ENCODE assay signal across 27 cellular contexts in the genomic region with DNA sequence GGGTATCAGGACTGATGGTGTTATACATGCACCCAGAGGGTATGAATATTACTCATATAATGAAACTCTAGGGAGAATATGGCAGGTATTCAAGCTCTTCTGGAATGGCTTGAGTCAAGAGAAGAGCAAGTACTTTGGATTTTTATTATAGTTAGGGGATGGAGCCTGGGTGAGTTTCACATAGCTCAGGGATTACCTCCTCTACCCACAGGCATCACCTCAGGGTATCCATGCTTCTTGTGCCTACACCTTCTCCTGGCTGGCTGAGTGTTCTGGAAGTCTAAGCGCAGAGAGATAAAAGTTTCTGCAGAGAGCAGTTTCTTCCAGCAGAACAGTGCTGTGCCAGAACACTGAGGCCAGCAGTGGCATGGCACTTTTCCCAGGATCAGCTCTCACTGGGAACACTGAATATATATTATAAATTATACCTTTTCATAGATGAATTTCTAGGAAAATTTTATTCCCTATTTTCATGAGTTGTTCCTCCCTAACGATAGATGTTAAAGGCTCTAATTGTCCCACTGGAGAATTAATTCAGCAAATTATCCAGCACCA.
A peak's percentile ranks its signal among the peaks of the same experiment; 100 is the strongest.
DNase-seq lines count a peak whose midpoint lies in the region; ATAC-seq, FAIRE-seq and TF ChIP-seq lines count a peak whose summit lies in the region.
"Had no signal": no experiment of that assay in that cellular context is flagged by ENCODE, and none has a peak within 500 bp of the region (broad histone marks: within the 10 kb centered on the region; RNA-seq: fewer than 3 reads in every experiment).

No MANE protein-coding gene starts in this region.

- H3K27ac Mint-ChIP-seq in astrocyte (ENCODE audit: unreplicated experiment) (no peak overlapping the region), memory B cell (peak overlapping the region; percentile 31)
- H3K27ac Mint-ChIP-seq: activated naive CD8-positive, alpha-beta T cell treated with anti-CD3 and anti-CD28 coated beads, Interleukin-2, amount 10 ng/mL, durations not matched to agents 7 days and 5 days; brain; neural progenitor cell; stimulated activated effector memory CD8-positive, alpha-beta T cell treated with anti-CD3 and anti-CD28 coated beads, Interleukin-12 subunit alpha, Interleukin-12 subunit beta, amount 100 ng/mL, for 72 hours had no signal

- H3K27ac ChIP-seq in astrocyte (ENCODE audit: low read depth, low read length) (no peak overlapping the region), kidney (ENCODE audit: low read depth in 2 of 2, low read length in 2 of 2) (no peak overlapping the region)
- H3K27ac ChIP-seq: HL-60, neural progenitor cell, upper lobe of right lung had no signal

- H3K9ac ChIP-seq in astrocyte (ENCODE audit: low read length) (no peak overlapping the region), kidney (ENCODE audit: low read length in 2 of 2) (no peak overlapping the region)
- H3K9ac ChIP-seq: neural progenitor cell had no signal

- H3K27me3 ChIP-seq in astrocyte (ENCODE audit: insufficient read depth, low read length) (no peaks in the 10 kb centered on the region), H7 (ENCODE audit: control insufficient read depth, insufficient read depth, low read length) (no peaks in the 10 kb centered on the region)
- H3K27me3 ChIP-seq: neural progenitor cell, upper lobe of right lung had no signal

- no peak overlapping the region for H3K4me3 Mint-ChIP-seq in astrocyte (ENCODE audit: unreplicated experiment)
- no peak overlapping the region for H3K4me3 Mint-ChIP-seq in memory B cell
- H3K4me3 Mint-ChIP-seq: activated naive CD8-positive, alpha-beta T cell treated with anti-CD3 and anti-CD28 coated beads, Interleukin-2, amount 10 ng/mL, durations not matched to agents 7 days and 5 days; brain; neural progenitor cell; stimulated activated effector memory CD8-positive, alpha-beta T cell treated with anti-CD3 and anti-CD28 coated beads, Interleukin-12 subunit alpha, Interleukin-12 subunit beta, amount 100 ng/mL, for 72 hours had no signal

- H4K20me1 ChIP-seq in astrocyte (ENCODE audit: insufficient read depth, low read length): no peaks in the 10 kb centered on the region

- no peak overlapping the region for H3K4me2 ChIP-seq in astrocyte (ENCODE audit: low read length)
- H3K4me2 ChIP-seq: neural progenitor cell had no signal

- DNase-seq in EH (ENCODE audit: low read depth) (peak; percentile 81), M059J (ENCODE audit: low read depth) (peak; percentile 95), astrocyte (ENCODE audit: low read depth) (peak; percentile 63), memory B cell (ENCODE audit: low spot score in 2 of 2) (no peak), kidney (no peak), H7 (no peak)
- no peak for DNase-seq in stimulated activated CD4-positive, alpha-beta T cell treated with anti-CD3 and anti-CD28 coated beads, Interleukin-15, amount 100 ng/mL, for 24 hours
- DNase-seq: activated CD4-positive, alpha-beta T cell treated with anti-CD3 and anti-CD28 coated beads for 4 hours; activated CD8-positive, alpha-beta memory T cell treated with anti-CD3 and anti-CD28 coated beads for 24 hours; activated effector memory CD4-positive, alpha-beta T cell treated with anti-CD3 and anti-CD28 coated beads, Interleukin-2, amount 50 U/mL, for 16 hours; activated naive CD8-positive, alpha-beta T cell treated with anti-CD3 and anti-CD28 coated beads, Interleukin-2, amount 10 ng/mL, durations not matched to agents 7 days and 5 days; activated T-cell treated with anti-CD3 and anti-CD28 coated beads, Interleukin-2, amount 50 U/mL, for 1 hour; head of caudate nucleus; NCI-H1092; NCI-H1694 treated with DMSO at 0.1 percent for 48 hours; NCI-H510A; right cardiac atrium; stimulated activated CD4-positive, alpha-beta T cell treated with anti-CD3 and anti-CD28 coated beads, Interleukin-4, amount 100 ng/mL, for 1 hour; substantia nigra; upper lobe of right lung had no signal

- FAIRE-seq in astrocyte (lab: Jason Lieb, UNC) (peak; percentile 39), kidney (lab: Jason Lieb, UNC) (no peak)
- FAIRE-seq: GM19239 had no signal

- no peak overlapping the region for H2AFZ ChIP-seq in astrocyte (ENCODE audit: low read depth, low read length)
- H2AFZ ChIP-seq: neural progenitor cell had no signal

- H3K36me3 ChIP-seq in astrocyte (ENCODE audit: insufficient read depth, low read length) (no peaks in the 10 kb centered on the region), kidney (ENCODE audit: control insufficient read depth in 1 of 2, insufficient read depth in 2 of 2, low read length in 2 of 2) (no peaks in the 10 kb centered on the region), H7 (replicated peaks; ENCODE audit: control insufficient read depth, insufficient read depth, low read length) (no peaks in the 10 kb centered on the region)
- H3K36me3 ChIP-seq: neural progenitor cell, upper lobe of right lung had no signal

- TF ChIP-seq CTCF in astrocyte (IDR thresholded peaks at IDR 0.05; ENCODE audit: insufficient read depth, low read depth, low read length) (no peak), kidney (IDR thresholded peaks at IDR 0.05; ENCODE audit: borderline replicate concordance, extremely low read depth, insufficient read depth) (no peak)

- ATAC-seq in memory B cell (ENCODE audit: low read depth) (no peak), HG03457 (IDR thresholded peaks at IDR 0.05; ENCODE audit: unreplicated experiment) (no peak)
- ATAC-seq: HCT116; right cardiac atrium; stimulated activated effector memory CD8-positive, alpha-beta T cell treated with anti-CD3 and anti-CD28 coated beads, Interleukin-12 subunit alpha, Interleukin-12 subunit beta, amount 100 ng/mL, for 72 hours; upper lobe of right lung had no signal

- H3K36me3 Mint-ChIP-seq in astrocyte (ENCODE audit: low read depth, unreplicated experiment) (no peaks in the 10 kb centered on the region), memory B cell (no peaks in the 10 kb centered on the region)
- H3K36me3 Mint-ChIP-seq: activated naive CD8-positive, alpha-beta T cell treated with anti-CD3 and anti-CD28 coated beads, Interleukin-2, amount 10 ng/mL, durations not matched to agents 7 days and 5 days; brain; neural progenitor cell; stimulated activated effector memory CD8-positive, alpha-beta T cell treated with anti-CD3 and anti-CD28 coated beads, Interleukin-12 subunit alpha, Interleukin-12 subunit beta, amount 100 ng/mL, for 72 hours had no signal

- H3K27me3 Mint-ChIP-seq in astrocyte (ENCODE audit: low read depth, unreplicated experiment): no peaks in the 10 kb centered on the region
- H3K27me3 Mint-ChIP-seq in memory B cell: peaks cover 9% of the 10 kb centered on the region
- H3K27me3 Mint-ChIP-seq: brain had no signal

- H3K4me3 ChIP-seq in astrocyte (ENCODE audit: insufficient read depth, low read depth, low read length) (no peak overlapping the region), kidney (ENCODE audit: low read length in 2 of 2) (no peak overlapping the region), H7 (ENCODE audit: insufficient read depth, low read depth, low read length) (no peak overlapping the region)
- H3K4me3 ChIP-seq: neural progenitor cell, upper lobe of right lung had no signal

- H3K4me1 Mint-ChIP-seq in astrocyte (ENCODE audit: low read depth, unreplicated experiment) (peaks cover 15% of the 10 kb centered on the region), memory B cell (peaks cover 8% of the 10 kb centered on the region)
- H3K4me1 Mint-ChIP-seq: activated naive CD8-positive, alpha-beta T cell treated with anti-CD3 and anti-CD28 coated beads, Interleukin-2, amount 10 ng/mL, durations not matched to agents 7 days and 5 days; stimulated activated effector memory CD8-positive, alpha-beta T cell treated with anti-CD3 and anti-CD28 coated beads, Interleukin-12 subunit alpha, Interleukin-12 subunit beta, amount 100 ng/mL, for 72 hours had no signal

- peaks cover 3% of the 10 kb centered on the region for H3K9me3 Mint-ChIP-seq in astrocyte (ENCODE audit: unreplicated experiment)
- no peaks in the 10 kb centered on the region for H3K9me3 Mint-ChIP-seq in memory B cell
- H3K9me3 Mint-ChIP-seq: activated naive CD8-positive, alpha-beta T cell treated with anti-CD3 and anti-CD28 coated beads, Interleukin-2, amount 10 ng/mL, durations not matched to agents 7 days and 5 days; stimulated activated effector memory CD8-positive, alpha-beta T cell treated with anti-CD3 and anti-CD28 coated beads, Interleukin-12 subunit alpha, Interleukin-12 subunit beta, amount 100 ng/mL, for 72 hours had no signal

- no peaks in the 10 kb centered on the region for H3K9me3 ChIP-seq in astrocyte (ENCODE audit: insufficient read depth, low read depth, low read length)
- H3K9me3 ChIP-seq in kidney (ENCODE audit: control insufficient read depth in 1 of 2, low read length in 2 of 2): no peaks in the 10 kb centered on the region
- H3K9me3 ChIP-seq: upper lobe of right lung had no signal

- intact Hi-C loops in kidney (cut with DNase I): no loop called here

- no peaks in the 10 kb centered on the region for H3K79me2 ChIP-seq in astrocyte (ENCODE audit: insufficient read depth, low read length)

- H3K4me1 ChIP-seq in astrocyte (ENCODE audit: insufficient read depth, low read length) (peaks cover 14% of the 10 kb centered on the region), kidney (ENCODE audit: control insufficient read depth in 1 of 2, insufficient read depth in 1 of 2, low read depth in 1 of 2, low read length in 2 of 2) (no peaks in the 10 kb centered on the region)
- H3K4me1 ChIP-seq: neural progenitor cell, upper lobe of right lung had no signal

Comparison
In these comparisons a context has a peak if more than half of its experiments do, and no peak if none do; other contexts are left out.
1. DNase-seq: peak in EH (single experiment), M059J (single experiment) and astrocyte (single experiment); none in memory B cell (0 of 2), stimulated activated CD4-positive, alpha-beta T cell treated with anti-CD3 and anti-CD28 coated beads, Interleukin-15, amount 100 ng/mL, for 24 hours (single experiment), kidney (single experiment) and H7 (single experiment).